Comparison of ENCODE assay signal across 10 cellular contexts in genomic region chr5:122723606-122724352, GRCh38. TPM values are rescaled to one million over a fixed set of nuclear protein-coding genes. Genes with fewer than 3 reads are reported as not detected.
DNase-seq lines count a peak whose midpoint lies in the region; ATAC-seq and TF ChIP-seq lines count a peak whose summit lies in the region.
"Had no signal": no experiment of that assay in that cellular context is flagged by ENCODE, and none has a peak within 500 bp of the region (broad histone marks: within the 10 kb centered on the region; RNA-seq: fewer than 3 reads in every experiment).

No MANE protein-coding gene starts in this region.

- ATAC-seq in GM19025 (IDR thresholded peaks at IDR 0.05; ENCODE audit: low read depth, unreplicated experiment) (peak; percentile 94), HG03045 (IDR thresholded peaks at IDR 0.05; ENCODE audit: unreplicated experiment) (peak; percentile 93)

- H3K4me1 ChIP-seq in suprapubic skin = peaks cover 12% of the 10 kb centered on the region
- H3K4me1 ChIP-seq: right lobe of liver had no signal

- H3K4me3 ChIP-seq in AG04449 (ENCODE audit: low read depth, low read length) = no peak overlapping the region
- no peak overlapping the region for H3K4me3 ChIP-seq in astrocyte of the cerebellum (ENCODE audit: low read depth, low read length)
- no peak overlapping the region for H3K4me3 ChIP-seq in suprapubic skin
- H3K4me3 ChIP-seq: right lobe of liver had no signal

- TF ChIP-seq POLR2A in suprapubic skin (IDR thresholded peaks at IDR 0.05) = no peak

- TF ChIP-seq EP300 in suprapubic skin (IDR thresholded peaks at IDR 0.05) = no peak

- CTCF ChIA-PET in AG04449 (lab: Yijun Ruan, JAX) = no interaction called here

- H3K27me3 ChIP-seq in suprapubic skin = no peaks in the 10 kb centered on the region
- H3K27me3 ChIP-seq: right lobe of liver had no signal

- peak overlapping the region; percentile 15 for H3K27ac ChIP-seq in suprapubic skin
- H3K27ac ChIP-seq: right lobe of liver had no signal

- POLR2A ChIA-PET in AG04449 (lab: Yijun Ruan, JAX) = no interaction called here

- H3K36me3 ChIP-seq in suprapubic skin = no peaks in the 10 kb centered on the region
- H3K36me3 ChIP-seq: right lobe of liver had no signal

- in situ Hi-C loops in astrocyte of the cerebellum (cut with HindIII; ENCODE audit: low sequenced_read_pairs) = no loop called here

- TF ChIP-seq CTCF in AG04449 (IDR thresholded peaks at IDR 0.05; ENCODE audit: insufficient read depth, low read length, missing control alignments) (no peak), astrocyte of the cerebellum (IDR thresholded peaks at IDR 0.05; ENCODE audit: low read depth, low read length, missing control alignments) (no peak), suprapubic skin (IDR thresholded peaks at IDR 0.05) (no peak)

- DNase-seq in AG04449 (ENCODE audit: low read depth, low spot score) (peak; percentile 52), astrocyte of the cerebellum (ENCODE audit: low read depth) (peak; percentile 77), suprapubic skin (ENCODE audit: low spot score in 2 of 2) (no peak), NCI-H226 (no peak), foreskin melanocyte (no peak), SHP77 treated with DMSO at 0.1 percent for 48 hours (lab: John Stamatoyannopoulos, UW) (no peak)
- DNase-seq: activated T-cell treated with anti-CD3 and anti-CD28 coated beads, Interleukin-2, amount 50 U/mL, for 4 hours; right lobe of liver had no signal

- no peaks in the 10 kb centered on the region for H3K9me3 ChIP-seq in suprapubic skin
- H3K9me3 ChIP-seq: right lobe of liver had no signal

- 28% methylated on average over 4 of the region's 4 CpGs for WGBS in suprapubic skin

RNA-seq across cellular contexts. Expression of gene SNX2, which starts 51.1 kb away (rescaled TPM):
- total RNA-seq in suprapubic skin = 10 to 100 TPM; 33.8 to 60.3 (median 45.4) TPM

Comparison
In these comparisons a context has a peak if more than half of its experiments do, and no peak if none do; other contexts are left out.
1. DNase-seq: peak in AG04449 (single experiment) and astrocyte of the cerebellum (single experiment); none in suprapubic skin (0 of 2), NCI-H226 (single experiment), foreskin melanocyte (single experiment) and SHP77 treated with DMSO at 0.1 percent for 48 hours (single experiment).